18 cellular contexts compared by ENCODE assay signal in the genomic region with DNA sequence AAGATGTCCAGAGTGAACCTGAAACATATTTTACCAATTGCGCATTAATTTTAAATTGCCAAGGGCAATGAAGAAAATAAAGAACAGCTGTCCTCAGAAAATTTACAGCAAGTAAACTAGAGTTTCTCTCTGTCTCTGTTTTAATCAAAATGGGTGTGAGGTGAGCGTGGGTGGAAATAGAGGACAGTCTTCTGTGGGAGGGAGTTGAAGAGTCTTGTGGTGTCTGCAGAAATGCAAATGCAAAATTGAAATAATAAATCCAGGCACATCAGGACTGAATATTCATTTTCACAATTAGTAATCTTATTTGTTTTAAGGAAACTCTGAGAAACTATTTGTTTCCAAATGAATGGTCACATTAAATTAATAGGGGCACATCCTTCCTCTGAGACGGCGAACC.
A peak's percentile ranks its signal among the peaks of the same experiment; 100 is the strongest.
DNase-seq lines count a peak whose midpoint lies in the region; ATAC-seq, FAIRE-seq and TF ChIP-seq lines count a peak whose summit lies in the region.
"Had no signal": no experiment of that assay in that cellular context is flagged by ENCODE, and none has a peak within 500 bp of the region (broad histone marks: within the 10 kb centered on the region; RNA-seq: fewer than 3 reads in every experiment).

No MANE protein-coding gene starts in this region.

- no peak overlapping the region for H3K27ac Mint-ChIP-seq in osteocyte (ENCODE audit: unreplicated experiment)
- H3K27ac Mint-ChIP-seq: CD4-positive, CD25-positive, alpha-beta regulatory T cell had no signal

- peaks cover 8% of the 10 kb centered on the region for H3K4me1 Mint-ChIP-seq in osteocyte (ENCODE audit: unreplicated experiment)

- peak; percentile 68 for ATAC-seq in GM19351 (IDR thresholded peaks at IDR 0.05; ENCODE audit: unreplicated experiment)
- peak; percentile 47 for ATAC-seq in HG02938 (IDR thresholded peaks at IDR 0.05; ENCODE audit: unreplicated experiment)
- no peak for ATAC-seq in GM19328 (IDR thresholded peaks at IDR 0.05; ENCODE audit: unreplicated experiment)
- no peak for ATAC-seq in GM21515 (IDR thresholded peaks at IDR 0.05; ENCODE audit: unreplicated experiment)
- ATAC-seq: PC-3 had no signal

- no peak for TF ChIP-seq CTCF in VCaP (conservative IDR thresholded peaks at IDR 0.05)
- no peak for TF ChIP-seq CTCF in osteocyte (IDR thresholded peaks at IDR 0.05)

- H3K4me3 Mint-ChIP-seq in osteocyte (ENCODE audit: unreplicated experiment), result no peak overlapping the region
- H3K4me3 Mint-ChIP-seq: CD4-positive, CD25-positive, alpha-beta regulatory T cell had no signal

- H3K27me3 Mint-ChIP-seq in osteocyte (ENCODE audit: unreplicated experiment), result no peaks in the 10 kb centered on the region
- H3K27me3 Mint-ChIP-seq: CD4-positive, CD25-positive, alpha-beta regulatory T cell had no signal

- H3K27ac ChIP-seq in VCaP, result peak overlapping the region; percentile 81
- H3K27ac ChIP-seq: SJSA1 had no signal

- peaks cover 34% of the 10 kb centered on the region for H3K36me3 Mint-ChIP-seq in osteocyte (ENCODE audit: unreplicated experiment)

- DNase-seq in GM18507 (ENCODE audit: extremely low spot score, insufficient read length, low read depth) (no peak), osteocyte (ENCODE audit: extremely low spot score, unreplicated experiment) (no peak)
- DNase-seq: CD4-positive, CD25-positive, alpha-beta regulatory T cell; DMS53; HCEC 1CT; NCI-H1436 treated with DMSO at 0.1 percent for 48 hours; NCI-H69; NK-92 treated with Interleukin-12 subunit alpha and Interleukin-12 subunit beta, amount 100 ng/mL, for 24 hours; PC-3; T1000 had no signal

- H3K9me3 Mint-ChIP-seq in osteocyte (ENCODE audit: unreplicated experiment), result no peaks in the 10 kb centered on the region
- H3K9me3 Mint-ChIP-seq: CD4-positive, CD25-positive, alpha-beta regulatory T cell had no signal

- peak; percentile 48 for FAIRE-seq in GM18507 (lab: Jason Lieb, UNC)
- FAIRE-seq: GM12892, HTR-8/SVneo had no signal

Comparison
In these comparisons a context has a peak if more than half of its experiments do, and no peak if none do; other contexts are left out.
1. ATAC-seq: peak in GM19351 (single experiment) and HG02938 (single experiment); none in GM19328 (single experiment) and GM21515 (single experiment).